8 cellular contexts compared by ENCODE assay signal in the genomic region with DNA sequence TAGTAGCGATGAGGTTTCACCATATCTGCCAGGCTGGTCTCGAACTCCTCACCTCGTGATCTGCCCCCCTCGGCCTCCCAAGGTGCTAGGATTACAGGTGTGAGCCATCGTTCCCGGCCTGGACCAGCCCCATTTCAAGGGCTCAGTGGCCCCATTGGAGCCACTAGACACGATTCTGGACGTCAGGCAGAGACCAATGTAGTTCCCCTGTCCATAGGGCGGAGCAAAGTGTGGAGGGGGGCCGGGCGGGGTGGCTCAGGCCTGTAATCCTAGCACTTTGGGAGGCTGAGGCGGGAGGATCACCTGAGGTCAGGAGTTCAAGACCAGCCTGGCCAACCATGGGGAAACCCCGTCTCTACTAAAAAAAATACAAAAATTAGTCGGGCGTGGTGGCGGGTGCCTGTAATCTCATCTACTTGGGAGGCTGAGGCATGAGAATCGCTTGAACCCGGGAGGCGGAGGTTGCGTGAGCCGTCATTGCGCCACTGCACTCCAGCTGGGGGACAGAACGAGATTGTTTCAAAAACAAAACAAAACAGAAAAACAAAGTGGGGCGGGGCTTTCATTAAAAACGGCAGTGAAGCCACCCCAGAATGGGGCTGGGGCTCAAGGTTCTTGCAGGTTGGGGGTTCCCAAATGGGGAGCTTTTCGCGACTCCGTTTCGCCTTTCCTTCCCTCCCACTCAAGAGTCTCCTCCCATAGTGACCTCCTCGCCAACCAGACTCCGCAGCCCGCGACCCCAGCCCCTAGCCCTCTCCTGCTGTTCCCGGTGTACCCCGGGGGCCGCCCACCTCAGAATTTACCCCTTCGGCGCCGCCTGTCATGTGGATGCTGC. TPM values are rescaled to one million over a fixed set of nuclear protein-coding genes. Genes with fewer than 3 reads are reported as not detected.
DNase-seq lines count a peak whose midpoint lies in the region; ATAC-seq and TF ChIP-seq lines count a peak whose summit lies in the region.

No MANE protein-coding gene starts in this region.

- no peaks in the 10 kb centered on the region for H3K9me2 ChIP-seq in GM23248 (ENCODE audit: insufficient read depth)

- H3K27me3 ChIP-seq in GM23248 (replicated peaks; ENCODE audit: insufficient read depth) (no peaks in the 10 kb centered on the region), sigmoid colon (no peaks in the 10 kb centered on the region)

- no peak for TF ChIP-seq CTCF in fibroblast of pulmonary artery (IDR thresholded peaks at IDR 0.05; ENCODE audit: low read length, missing control alignments)
- TF ChIP-seq CTCF in sigmoid colon (IDR thresholded peaks at IDR 0.05), result no peak

- 32 to 34% methylated on average over 38 to 39 of the region's 39 CpGs for WGBS in GM23248 (ENCODE audit: low coverage in 1 of 2, low lambda C conversion rate in 2 of 2, missing lambda C conversion rate in 2 of 2), 2 experiments
- 18 to 38% methylated on average over 39 of the region's 39 CpGs for WGBS in sigmoid colon, 2 donors

- peak overlapping the region; percentile 83 for H3K9ac ChIP-seq in GM23248

- peak overlapping the region; percentile 84 to 93 (median 92) for H3K4me3 Mint-ChIP-seq in T-cell

- H3K4me1 ChIP-seq in GM23248 (ENCODE audit: insufficient read depth) (peaks cover 18% of the 10 kb centered on the region), sigmoid colon (peaks cover 0 to 14% (median 12%) of the 10 kb centered on the region in 4 donors)

- peak overlapping the region; percentile 97 to 98 for H3K27ac Mint-ChIP-seq in T-cell

- H3K27ac ChIP-seq in GM23248 (peak overlapping the region; percentile 70), sigmoid colon (peak overlapping the region; percentile 57 to 97 (median 94))

- H3K4me1 Mint-ChIP-seq in T-cell, result peaks cover 39 to 73% (median 62%) of the 10 kb centered on the region in 3 donors

- no peaks in the 10 kb centered on the region for H3K27me3 Mint-ChIP-seq in T-cell

- no peak for TF ChIP-seq POLR2A in sigmoid colon (IDR thresholded peaks at IDR 0.05)

- no peak for DNase-seq in GM23248
- peak in 3 of 34 experiments; percentile 36 to 48 (median 45) for DNase-seq in T-cell
- DNase-seq in fibroblast of pulmonary artery (ENCODE audit: low read depth), result peak; percentile 35
- peak; percentile 75 for DNase-seq in sigmoid colon
- no peak for DNase-seq in cortex of kidney (lab: John Stamatoyannopoulos, UW)
- no peak for DNase-seq in activated CD4-positive, CD25-positive, alpha-beta regulatory T cell treated with anti-CD3 and anti-CD28 coated beads, Interleukin-2, amount 50 U/mL, for 72 hours

- TF ChIP-seq EP300 in sigmoid colon (IDR thresholded peaks at IDR 0.05), result no peak

- in situ Hi-C loops in GM23248 (cut with MboI), result no loop called here

- H3K79me2 ChIP-seq in GM23248 (ENCODE audit: insufficient read depth), result peaks cover 37% of the 10 kb centered on the region

- H3K9me3 Mint-ChIP-seq in T-cell, result no peaks in the 10 kb centered on the region

- H3K4me2 ChIP-seq in GM23248 (ENCODE audit: unreplicated experiment), result peak overlapping the region; percentile 74

- H2AFZ ChIP-seq in GM23248, result peak overlapping the region; percentile 91

- peaks cover 4% of the 10 kb centered on the region for H3K36me3 Mint-ChIP-seq in T-cell

- intact Hi-C loops in sigmoid colon (cut with DNase I), result loop anchor here (2.0 kb wide), 1 partner anchor 44 kb away; a partner anchor contains a TSS

- POLR2A ChIA-PET in T-cell (lab: Charles Lee), result interaction anchor here (0.7 to 1.0 kb wide), 3 partner anchors 11 to 162 kb away, joined by 3 to 8 read pairs (median 5); no protein-coding TSS in a partner anchor

- H3K4me3 ChIP-seq in GM23248, result peak overlapping the region; percentile 98
- peak overlapping the region; percentile 98 for H3K4me3 ChIP-seq in fibroblast of pulmonary artery (replicated peaks; ENCODE audit: low read depth, low read length)
- peak overlapping the region; percentile 47 to 77 (median 74) for H3K4me3 ChIP-seq in sigmoid colon

- ATAC-seq in T-cell (replicated peaks in 1 of 4), result peak in 3 of 4 experiments; percentile 2 to 47 (median 3)
- no peak for ATAC-seq in GM19397 (IDR thresholded peaks at IDR 0.05; ENCODE audit: unreplicated experiment)
- no peak for ATAC-seq in HG03108 (IDR thresholded peaks at IDR 0.05; ENCODE audit: unreplicated experiment)

- H4K20me1 ChIP-seq in GM23248 (ENCODE audit: insufficient read depth), result no peaks in the 10 kb centered on the region

- H3K9me3 ChIP-seq in GM23248 (ENCODE audit: low read depth) (no peaks in the 10 kb centered on the region), sigmoid colon (no peaks in the 10 kb centered on the region)

- H3K36me3 ChIP-seq in GM23248 (ENCODE audit: low read depth) (no peaks in the 10 kb centered on the region), sigmoid colon (no peaks in the 10 kb centered on the region)

- H3F3A ChIP-seq in GM23248 (ENCODE audit: insufficient read depth), result peaks cover 15% of the 10 kb centered on the region

- CTCF ChIA-PET in T-cell (lab: Charles Lee), result no interaction called here

RNA-seq across cellular contexts. Expression of a gene that starts 0.8 kb away (rescaled TPM):
- total RNA-seq in GM23248 (2014; rRNA removed; shearing (Covaris generic)), result 38.8 and 40.1 TPM in 2 replicates
- 129 and 132 TPM in 2 replicates for polyA plus RNA-seq in GM23248 (2016; fragmentation: Nextera tagmentation; extraction: Ambion mirVana)
- 100 to 1,000 TPM; 137 to 207 (median 171) TPM for total RNA-seq in T-cell
- total RNA-seq in sigmoid colon, result 10 to 100 TPM; 20.6 to 34.2 (median 30.0) TPM
- polyA plus RNA-seq in sigmoid colon, result 100 to 1,000 TPM in 1 of 3 donors, 10 to 100 TPM in 2; 32.4 to 139 (median 37.2) TPM

RNA-seq across cellular contexts. Expression of a gene that starts 10.4 kb away (rescaled TPM):
- 82.5 and 101 TPM in 2 replicates for total RNA-seq in GM23248 (2014; rRNA removed; shearing (Covaris generic))
- polyA plus RNA-seq in GM23248 (2016; fragmentation: Nextera tagmentation; extraction: Ambion mirVana), result 124 and 127 TPM in 2 replicates
- 100 to 1,000 TPM; 158 to 575 (median 165) TPM for total RNA-seq in T-cell
- 10 to 100 TPM; 44.6 to 69.3 (median 51.9) TPM for total RNA-seq in sigmoid colon
- polyA plus RNA-seq in sigmoid colon, result 100 to 1,000 TPM in 1 of 3 donors, 10 to 100 TPM in 2; 70.9 to 118 (median 77.6) TPM

RNA-seq across cellular contexts. Expression of a gene that starts 32.7 kb away (rescaled TPM):
- total RNA-seq in GM23248 (2014; rRNA removed; shearing (Covaris generic)), result 143 and 173 TPM in 2 replicates
- 106 and 112 TPM in 2 replicates for polyA plus RNA-seq in GM23248 (2016; fragmentation: Nextera tagmentation; extraction: Ambion mirVana)
- 10 to 100 TPM; 27.5 to 44.4 (median 35.4) TPM for total RNA-seq in T-cell
- 10 to 100 TPM; 65.1 to 97.7 (median 68.5) TPM for total RNA-seq in sigmoid colon
- 100 to 1,000 TPM; 344 to 378 (median 351) TPM for polyA plus RNA-seq in sigmoid colon

RNA-seq across cellular contexts. Expression of a gene that starts 43.2 kb away (rescaled TPM):
- 186 and 244 TPM in 2 replicates for total RNA-seq in GM23248 (2014; rRNA removed; shearing (Covaris generic))
- polyA plus RNA-seq in GM23248 (2016; fragmentation: Nextera tagmentation; extraction: Ambion mirVana), result 316 and 336 TPM in 2 replicates
- total RNA-seq in T-cell, result 100 to 1,000 TPM in 1 of 5 donors, 10 to 100 TPM in 4; 47.9 to 112 (median 90.4) TPM
- 100 to 1,000 TPM; 475 to 652 (median 564) TPM for total RNA-seq in sigmoid colon
- 100 to 1,000 TPM; 601 to 853 (median 808) TPM for polyA plus RNA-seq in sigmoid colon

RNA-seq across cellular contexts. Expression of a gene that starts 53.5 kb away (rescaled TPM):
- 0.22 and 2.5 TPM in 2 replicates for total RNA-seq in GM23248 (2014; rRNA removed; shearing (Covaris generic))
- 0.79 and 0.80 TPM in 2 replicates for polyA plus RNA-seq in GM23248 (2016; fragmentation: Nextera tagmentation; extraction: Ambion mirVana)
- under 1 TPM in 2 of 5 donors, not detected in 3; 0.23 to 0.25 TPM for total RNA-seq in T-cell
- under 1 TPM in 2 of 4 donors, not detected in 2; 0.54 to 0.71 TPM for total RNA-seq in sigmoid colon
- polyA plus RNA-seq in sigmoid colon, result under 1 TPM in 1 of 3 donors, not detected in 2; 0.67 TPM

Comparison
In these comparisons a context has a peak if more than half of its experiments do, and no peak if none do; other contexts are left out.
1. DNase-seq: peak in fibroblast of pulmonary artery (single experiment) and sigmoid colon (single experiment); none in GM23248 (single experiment), cortex of kidney (single experiment) and activated CD4-positive, CD25-positive, alpha-beta regulatory T cell treated with anti-CD3 and anti-CD28 coated beads, Interleukin-2, amount 50 U/mL, for 72 hours (single experiment).
2. ATAC-seq: peak in T-cell (3 of 4); none in GM19397 (single experiment) and HG03108 (single experiment).
3. Peak in every context shown above with its lines, with median percentiles within 50 percentile points of each other: H3K4me3 ChIP-seq.